Comparison of ENCODE assay signal across 17 cellular contexts in genomic region chr11:86942212-86942611, GRCh38. TPM values are rescaled to one million over a fixed set of nuclear protein-coding genes. Genes with fewer than 3 reads are reported as not detected.
DNase-seq lines count a peak whose midpoint lies in the region; ATAC-seq and TF ChIP-seq lines count a peak whose summit lies in the region.
"Had no signal": no experiment of that assay in that cellular context is flagged by ENCODE, and none has a peak within 500 bp of the region (broad histone marks: within the 10 kb centered on the region; RNA-seq: fewer than 3 reads in every experiment).

No MANE protein-coding gene starts in this region.

- H3K4me3 ChIP-seq in LNCaP clone FGC (ENCODE audit: low read depth, low read length) (no peak overlapping the region), coronary artery (peak overlapping the region; percentile 60), upper lobe of left lung (no peak overlapping the region)
- H3K4me3 ChIP-seq: Peyer's patch had no signal

- WGBS in upper lobe of left lung, 2 donors: 69 to 74% methylated on average over 2 of the region's 2 CpGs

- H3K27me3 ChIP-seq in upper lobe of left lung: no peaks in the 10 kb centered on the region
- H3K27me3 ChIP-seq: Peyer's patch had no signal

- TF ChIP-seq CTCF in LNCaP clone FGC (IDR thresholded peaks at IDR 0.05; ENCODE audit: control insufficient read depth, extremely low read depth, insufficient read depth) (no peak), coronary artery (IDR thresholded peaks at IDR 0.05) (no peak), upper lobe of left lung (IDR thresholded peaks at IDR 0.05) (no peak)

- H3K9me3 ChIP-seq in upper lobe of left lung: no peaks in the 10 kb centered on the region
- H3K9me3 ChIP-seq: BE2C, Peyer's patch had no signal

- TF ChIP-seq EP300 in upper lobe of left lung (IDR thresholded peaks at IDR 0.05): peak in 2 of 4 donors; percentile 44 to 66

- peak overlapping the region; percentile 64 to 84 for H3K27ac ChIP-seq in coronary artery
- H3K27ac ChIP-seq in upper lobe of left lung: peak overlapping the region in 3 of 4 donors; percentile 55 to 83 (median 70)

- DNase-seq in LNCaP clone FGC (ENCODE audit: low read depth): peak; percentile 14
- no peak for DNase-seq in coronary artery (ENCODE audit: low spot score)
- DNase-seq in lung microvascular endothelial cell (ENCODE audit: low read depth in 2 of 2): peak; percentile 30 to 39
- DNase-seq in upper lobe of left lung: no peak
- DNase-seq in activated CD4-positive, CD25-positive, alpha-beta regulatory T cell treated with anti-CD3 and anti-CD28 coated beads, Interleukin-2, amount 50 U/mL, for 72 hours: no peak
- DNase-seq: BE2C; effector memory CD4-positive, alpha-beta T cell; NCI-H1436 treated with DMSO at 0.1 percent for 48 hours; NCI-H82; occipital lobe; Peyer's patch; stimulated activated CD4-positive, alpha-beta T cell treated with anti-CD3 and anti-CD28 coated beads, Interleukin-2, amount 100 ng/mL, for 48 hours; T1000 had no signal

- peaks cover 39 to 54% (median 41%) of the 10 kb centered on the region in 4 donors for H3K4me1 ChIP-seq in upper lobe of left lung
- H3K4me1 ChIP-seq: BE2C had no signal

- TF ChIP-seq POLR2A in upper lobe of left lung (IDR thresholded peaks at IDR 0.05): no peak

- ATAC-seq in upper lobe of left lung (ENCODE audit: low FRiP score in 2 of 2): no peak
- no peak for ATAC-seq in HG02623 (IDR thresholded peaks at IDR 0.05; ENCODE audit: unreplicated experiment)
- no peak for ATAC-seq in GM18511 (IDR thresholded peaks at IDR 0.05; ENCODE audit: unreplicated experiment)
- ATAC-seq: activated CD4-positive, CD25-positive, alpha-beta regulatory T cell treated with anti-CD3 and anti-CD28 coated beads, Interleukin-2, amount 50 U/mL, for 24 hours; SK-N-SH treated with all-trans-retinoic acid at 6 μM for 48 hours had no signal

- H3K36me3 ChIP-seq in upper lobe of left lung: peaks cover 0 to 21% (median 0%) of the 10 kb centered on the region in 4 donors
- H3K36me3 ChIP-seq: BE2C, Peyer's patch had no signal

RNA-seq across cellular contexts. Expression of gene FZD4, which starts 13.0 kb away (rescaled TPM):
- total RNA-seq in lung microvascular endothelial cell (97.0 and 133 TPM in 2 replicates), upper lobe of left lung (10 to 100 TPM; 24.1 to 69.2 (median 38.2) TPM)

Comparison
In these comparisons a context has a peak if more than half of its experiments do, and no peak if none do; other contexts are left out.
1. DNase-seq: peak in LNCaP clone FGC (single experiment) and lung microvascular endothelial cell (2 of 2); none in coronary artery (single experiment), upper lobe of left lung (0 of 2) and activated CD4-positive, CD25-positive, alpha-beta regulatory T cell treated with anti-CD3 and anti-CD28 coated beads, Interleukin-2, amount 50 U/mL, for 72 hours (single experiment).